12 cellular contexts compared by ENCODE assay signal in genomic region chr5:6496207-6496584, GRCh38. TPM values are rescaled to one million over a fixed set of nuclear protein-coding genes. Genes with fewer than 3 reads are reported as not detected.
A peak's percentile ranks its signal among the peaks of the same experiment; 100 is the strongest.
DNase-seq lines count a peak whose midpoint lies in the region; ATAC-seq and TF ChIP-seq lines count a peak whose summit lies in the region.
"Had no signal": no experiment of that assay in that cellular context is flagged by ENCODE, and none has a peak within 500 bp of the region (broad histone marks: within the 10 kb centered on the region; RNA-seq: fewer than 3 reads in every experiment).

No MANE protein-coding gene starts in this region.

- H3K9me3 Mint-ChIP-seq in stimulated activated naive CD8-positive, alpha-beta T cell treated with anti-CD3 and anti-CD28 coated beads, Interleukin-15, amount 100 ng/mL, for 72 hours = no peaks in the 10 kb centered on the region

- DNase-seq in left ventricle myocardium superior = no peak
- no peak for DNase-seq in right atrium auricular region (ENCODE audit: low spot score)
- peak in 1 of 2 donors; percentile 39 for DNase-seq in stimulated activated naive CD8-positive, alpha-beta T cell treated with anti-CD3 and anti-CD28 coated beads, Interleukin-15, amount 100 ng/mL, for 72 hours
- DNase-seq in ovary = no peak
- no peak for DNase-seq in spleen
- no peak for DNase-seq in mucosa of descending colon
- DNase-seq: H7 had no signal

- H3K4me3 ChIP-seq in right atrium auricular region = no peak overlapping the region
- H3K4me3 ChIP-seq in ovary = no peak overlapping the region
- no peak overlapping the region for H3K4me3 ChIP-seq in spleen
- H3K4me3 ChIP-seq in mucosa of descending colon = no peak overlapping the region
- H3K4me3 ChIP-seq: suprapubic skin had no signal

- H3K27me3 ChIP-seq in right atrium auricular region = no peaks in the 10 kb centered on the region
- no peaks in the 10 kb centered on the region for H3K27me3 ChIP-seq in ovary
- peaks cover 0 to 25% (median 0%) of the 10 kb centered on the region in 7 donors for H3K27me3 ChIP-seq in spleen (replicated peaks in 1 of 7)
- H3K27me3 ChIP-seq: suprapubic skin had no signal

- intact Hi-C loops in left ventricle myocardium superior (cut with micrococcal nuclease) (no loop called here), ovary (cut with DNase I) (no loop called here), spleen (cut with DNase I; ENCODE audit: low total_unique reads) (no loop called here), mucosa of descending colon (cut with DNase I, micrococcal nuclease) (no loop called here)

- TF ChIP-seq CTCF in right atrium auricular region (IDR thresholded peaks at IDR 0.05) = no peak
- TF ChIP-seq CTCF in ovary (IDR thresholded peaks at IDR 0.05) = no peak
- no peak for TF ChIP-seq CTCF in spleen (IDR thresholded peaks at IDR 0.05 in 8 of 11, conservative IDR thresholded peaks at IDR 0.05 in 3 of 11)
- TF ChIP-seq CTCF in mucosa of descending colon (IDR thresholded peaks at IDR 0.05) = no peak

- H3K4me1 ChIP-seq in right atrium auricular region (no peaks in the 10 kb centered on the region), ovary (ENCODE audit: insufficient read depth) (peaks cover 4% of the 10 kb centered on the region), spleen (no peaks in the 10 kb centered on the region), mucosa of descending colon (ENCODE audit: low read depth) (no peaks in the 10 kb centered on the region)
- H3K4me1 ChIP-seq: suprapubic skin had no signal

- 69 to 76% (median 75%) methylated on average over 5 of the region's 5 CpGs for WGBS in ovary, 3 donors
- WGBS in spleen, 5 donors = 60 to 85% (median 73%) methylated on average over 5 of the region's 5 CpGs

- no peak for TF ChIP-seq EP300 in ovary (IDR thresholded peaks at IDR 0.05)

- peaks cover 35% of the 10 kb centered on the region for H3K27me3 Mint-ChIP-seq in stimulated activated naive CD8-positive, alpha-beta T cell treated with anti-CD3 and anti-CD28 coated beads, Interleukin-15, amount 100 ng/mL, for 72 hours

- TF ChIP-seq POLR2A in ovary (IDR thresholded peaks at IDR 0.05) (no peak), spleen (IDR thresholded peaks at IDR 0.05) (no peak)

- H3K9me3 ChIP-seq in right atrium auricular region (no peaks in the 10 kb centered on the region), ovary (no peaks in the 10 kb centered on the region), spleen (no peaks in the 10 kb centered on the region), mucosa of descending colon (no peaks in the 10 kb centered on the region)
- H3K9me3 ChIP-seq: suprapubic skin had no signal

- H3K36me3 ChIP-seq in right atrium auricular region (peaks cover 15% of the 10 kb centered on the region), ovary (no peaks in the 10 kb centered on the region), spleen (no peaks in the 10 kb centered on the region), mucosa of descending colon (ENCODE audit: low read depth) (no peaks in the 10 kb centered on the region)
- H3K36me3 ChIP-seq: suprapubic skin had no signal

- H3K27ac ChIP-seq in right atrium auricular region = no peak overlapping the region
- no peak overlapping the region for H3K27ac ChIP-seq in ovary
- no peak overlapping the region for H3K27ac ChIP-seq in spleen
- H3K27ac ChIP-seq: suprapubic skin had no signal

- H3K4me1 Mint-ChIP-seq in stimulated activated naive CD8-positive, alpha-beta T cell treated with anti-CD3 and anti-CD28 coated beads, Interleukin-15, amount 100 ng/mL, for 72 hours = peaks cover 31% of the 10 kb centered on the region

- no peak overlapping the region for H3K27ac Mint-ChIP-seq in stimulated activated naive CD8-positive, alpha-beta T cell treated with anti-CD3 and anti-CD28 coated beads, Interleukin-15, amount 100 ng/mL, for 72 hours
- H3K27ac Mint-ChIP-seq: activated naive CD8-positive, alpha-beta T cell had no signal

- ATAC-seq in left ventricle myocardium superior (peak; percentile 63), GM21723 (IDR thresholded peaks at IDR 0.05; ENCODE audit: unreplicated experiment) (peak; percentile 95), HG03378 (IDR thresholded peaks at IDR 0.05; ENCODE audit: unreplicated experiment) (peak; percentile 93), mucosa of descending colon (no peak)
- ATAC-seq in stimulated activated naive CD8-positive, alpha-beta T cell treated with anti-CD3 and anti-CD28 coated beads, Interleukin-15, amount 100 ng/mL, for 72 hours = peak; percentile 93

- H3K4me3 Mint-ChIP-seq in stimulated activated naive CD8-positive, alpha-beta T cell treated with anti-CD3 and anti-CD28 coated beads, Interleukin-15, amount 100 ng/mL, for 72 hours = no peak overlapping the region
- H3K4me3 Mint-ChIP-seq: activated naive CD8-positive, alpha-beta T cell had no signal

RNA-seq across cellular contexts. Expression of gene UBE2QL1, which starts 47.5 kb away (rescaled TPM):
- 22.1 TPM for total RNA-seq in left ventricle myocardium superior
- 10 to 100 TPM in 1 of 2 donors, 1 to 10 TPM in 1; 9.1 to 10.8 TPM for total RNA-seq in right atrium auricular region
- total RNA-seq in ovary = 1 to 10 TPM in 4 of 7 donors, under 1 TPM in 3; 0.30 to 2.6 (median 1.1) TPM
- polyA plus RNA-seq in ovary = 1 to 10 TPM; 2.1 to 6.4 TPM
- total RNA-seq in spleen = under 1 TPM in 6 of 7 donors, not detected in 1; 0.15 to 0.77 (median 0.32) TPM
- polyA plus RNA-seq in spleen = under 1 TPM; 0.03 to 0.08 (median 0.04) TPM
- 1 to 10 TPM in 1 of 3 donors, under 1 TPM in 2; 0.19 to 4.1 (median 0.26) TPM for total RNA-seq in mucosa of descending colon
- polyA plus RNA-seq: BJ had no signal
